ENCODE assay signal across 8 cellular contexts in the genomic region with DNA sequence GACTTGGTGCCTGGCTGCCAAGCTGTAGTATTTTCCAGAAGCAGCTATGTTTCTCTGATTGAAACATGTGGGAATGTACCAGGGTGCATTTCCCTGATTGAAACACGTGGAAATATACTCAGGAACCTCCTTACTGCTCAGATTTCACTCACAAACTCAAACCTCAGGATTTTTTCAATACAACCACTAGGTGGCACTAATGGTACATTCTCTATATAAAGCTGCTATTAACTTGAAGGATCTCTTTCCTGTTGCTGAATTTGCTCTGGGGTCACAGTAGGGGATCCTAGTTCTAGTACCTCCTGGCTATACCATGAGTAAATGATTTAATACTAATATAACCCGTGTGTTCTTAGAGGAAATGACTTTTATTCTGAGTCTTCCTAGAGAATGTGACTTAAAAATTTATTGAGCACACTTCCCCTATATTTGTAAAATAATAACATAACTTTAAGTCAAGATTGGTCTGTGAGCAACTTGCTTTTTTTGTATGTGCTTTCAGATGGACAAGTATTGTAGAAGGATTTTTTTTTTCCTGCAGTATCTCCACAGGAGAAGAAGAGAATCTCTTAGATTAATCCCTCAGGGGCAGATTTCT.
DNase-seq lines count a peak whose midpoint lies in the region; ATAC-seq and TF ChIP-seq lines count a peak whose summit lies in the region.

No MANE protein-coding gene starts in this region.

- no peak overlapping the region for H2BK12ac ChIP-seq in H9 (ENCODE audit: insufficient read length, low read depth, low read length)

- no peak overlapping the region for H3K18ac ChIP-seq in H9 (ENCODE audit: insufficient read length, low read depth, low read length)

- no peak overlapping the region for H3K27ac Mint-ChIP-seq in H9

- H3K56ac ChIP-seq in H9 (ENCODE audit: insufficient read length, low read depth, low read length), result no peak overlapping the region

- no peak overlapping the region for H2AK5ac ChIP-seq in H9 (ENCODE audit: insufficient read length, low read length)

- no peak overlapping the region for H4K5ac ChIP-seq in H9 (ENCODE audit: insufficient read length, low read depth, low read length)

- peak; percentile 67 for TF ChIP-seq CTCF in DOHH2 (IDR thresholded peaks at IDR 0.05; ENCODE audit: low read depth, low read length, poor library complexity, severe bottlenecking)
- peak; percentile 85 for TF ChIP-seq CTCF in H9 (conservative IDR thresholded peaks at IDR 0.05)
- TF ChIP-seq CTCF in SK-N-SH (IDR thresholded peaks at IDR 0.05), result peak; percentile 58
- TF ChIP-seq CTCF in gastroesophageal sphincter (IDR thresholded peaks at IDR 0.05), result peak; percentile 42 to 66 (median 58)
- no peak for TF ChIP-seq CTCF in ovary (IDR thresholded peaks at IDR 0.05)

- CTCF ChIA-PET in SK-N-SH (lab: Yijun Ruan, JAX), result interaction anchor here (0.6 to 1.8 kb wide), 8 partner anchors 9 to 144 kb away, joined by 3 to 6 read pairs (median 4); no protein-coding TSS in a partner anchor

- no peak overlapping the region for H4K8ac ChIP-seq in H9 (replicated peaks; ENCODE audit: insufficient read length, low read depth, low read length)

- no peaks in the 10 kb centered on the region for H3K79me1 ChIP-seq in H9 (ENCODE audit: insufficient read depth, low read depth, low read length, poor library complexity, severe bottlenecking)

- no peak overlapping the region for H3T11ph ChIP-seq in H9 (ENCODE audit: low read length)

- H3K23ac ChIP-seq in H9 (ENCODE audit: insufficient read length, low read depth, low read length), result no peak overlapping the region

- H2BK15ac ChIP-seq in H9 (ENCODE audit: low read depth, low read length), result no peak overlapping the region

- H2BK20ac ChIP-seq in H9 (ENCODE audit: low read depth, low read length, poor library complexity, severe bottlenecking), result no peak overlapping the region

- H2BK5ac ChIP-seq in H9 (ENCODE audit: insufficient read length, low read length), result no peak overlapping the region

- intact Hi-C loops in ovary (cut with DNase I), result no loop called here

- no peaks in the 10 kb centered on the region for H3F3A ChIP-seq in DOHH2 (ENCODE audit: control insufficient read depth, insufficient read depth)
- H3F3A ChIP-seq in SK-N-SH (replicated peaks; ENCODE audit: insufficient read depth), result no peaks in the 10 kb centered on the region

- H3K27me3 Mint-ChIP-seq in H9 (ENCODE audit: low read depth), result no peaks in the 10 kb centered on the region

- peaks cover 12 to 17% of the 10 kb centered on the region in 2 experiments for H3K4me1 Mint-ChIP-seq in H9

- no peak overlapping the region for H3K4me2 ChIP-seq in DOHH2 (ENCODE audit: low read length)
- H3K4me2 ChIP-seq in H9 (ENCODE audit: insufficient read depth, insufficient read length, low read length), result no peak overlapping the region
- no peak overlapping the region for H3K4me2 ChIP-seq in SK-N-SH

- H3K9ac ChIP-seq in H9 (ENCODE audit: extremely low read depth, insufficient read length, low read length) (no peak overlapping the region), SK-N-SH (no peak overlapping the region)

- peaks cover 1 to 19% (median 1%) of the 10 kb centered on the region in 3 experiments; a peak in 5 of 7 replicates for H3K36me3 Mint-ChIP-seq in H9 (ENCODE audit: insufficient read depth in 1 of 3, low read depth in 3 of 3)

- peak; percentile 37 for DNase-seq in H9
- DNase-seq in NCI-H1105 (lab: John Stamatoyannopoulos, UW), result peak; percentile 36
- peak; percentile 10 for DNase-seq in SK-N-SH
- DNase-seq in skeletal muscle cell (ENCODE audit: low read depth), result peak; percentile 4
- no peak for DNase-seq in ovary

- POLR2A ChIA-PET in SK-N-SH (lab: Yijun Ruan, JAX), result no interaction called here

- H3K36me3 ChIP-seq in DOHH2 (ENCODE audit: control insufficient read depth, low read length), result no peaks in the 10 kb centered on the region
- no peaks in the 10 kb centered on the region for H3K36me3 ChIP-seq in SK-N-SH (replicated peaks in 1 of 2; ENCODE audit: control insufficient read depth in 1 of 2, insufficient read depth in 2 of 2, low read length in 1 of 2)
- H3K36me3 ChIP-seq in gastroesophageal sphincter, result no peaks in the 10 kb centered on the region
- H3K36me3 ChIP-seq in ovary, result no peaks in the 10 kb centered on the region

- H3K4ac ChIP-seq in H9 (ENCODE audit: low read depth, low read length), result no peak overlapping the region

- H3K9me3 Mint-ChIP-seq in H9, result peaks cover 11% of the 10 kb centered on the region in 2 experiments; a peak in 4 of 5 replicates

- WGBS in H9 (ENCODE audit: extremely low coverage, insufficient read length, low lambda C conversion rate), result no CpG with 5 or more reads among the region's 2 CpGs
- 0% methylated on average over 2 of the region's 2 CpGs for WGBS in SK-N-SH (ENCODE audit: low lambda C conversion rate)
- 0 to 5% methylated on average over 2 of the region's 2 CpGs for WGBS in gastroesophageal sphincter (ENCODE audit: low coverage in 1 of 2), 2 donors
- 3 to 4% (median 4%) methylated on average over 2 of the region's 2 CpGs for WGBS in ovary, 3 donors

- ATAC-seq in gastroesophageal sphincter (no peak), HG03571 (IDR thresholded peaks at IDR 0.05; ENCODE audit: unreplicated experiment) (no peak)

- H3K27me3 ChIP-seq in DOHH2 (ENCODE audit: control insufficient read depth, low read length) (no peaks in the 10 kb centered on the region), H9 (ENCODE audit: insufficient read depth, low read length) (no peaks in the 10 kb centered on the region), SK-N-SH (ENCODE audit: insufficient read depth) (no peaks in the 10 kb centered on the region), gastroesophageal sphincter (no peaks in the 10 kb centered on the region), ovary (no peaks in the 10 kb centered on the region)

- no peak overlapping the region for H3K4me3 Mint-ChIP-seq in H9

- H3K27ac ChIP-seq in DOHH2 (ENCODE audit: low read depth, low read length) (no peak overlapping the region), H9 (ENCODE audit: insufficient read length, low read depth, low read length) (no peak overlapping the region), SK-N-SH (ENCODE audit: low read depth in 2 of 2, low read length in 1 of 2) (no peak overlapping the region), gastroesophageal sphincter (no peak overlapping the region), ovary (no peak overlapping the region)

- no peak overlapping the region for H3K14ac ChIP-seq in H9 (ENCODE audit: insufficient read depth, low read length)

- no peaks in the 10 kb centered on the region for H3K23me2 ChIP-seq in H9 (ENCODE audit: insufficient read length, low read depth, low read length, poor library complexity, severe bottlenecking)

- H4K91ac ChIP-seq in H9 (ENCODE audit: insufficient read length, low read depth, low read length), result no peak overlapping the region

- H2BK120ac ChIP-seq in H9 (ENCODE audit: low read depth, low read length, poor library complexity, severe bottlenecking), result no peak overlapping the region

- no peaks in the 10 kb centered on the region; the same call in 1 of the 2 replicates for H3K9me3 ChIP-seq in DOHH2 (ENCODE audit: control insufficient read depth, insufficient read depth, low read length)
- no peaks in the 10 kb centered on the region for H3K9me3 ChIP-seq in H9 (ENCODE audit: control insufficient read depth, low read depth, low read length)
- H3K9me3 ChIP-seq in SK-N-SH, result no peaks in the 10 kb centered on the region
- no peaks in the 10 kb centered on the region for H3K9me3 ChIP-seq in gastroesophageal sphincter
- H3K9me3 ChIP-seq in ovary, result no peaks in the 10 kb centered on the region

- peak overlapping the region; percentile 94 for H2AFZ ChIP-seq in H9 (ENCODE audit: low read length)
- no peak overlapping the region for H2AFZ ChIP-seq in SK-N-SH (ENCODE audit: low read depth)

- no peak for TF ChIP-seq EP300 in SK-N-SH (IDR thresholded peaks at IDR 0.05; ENCODE audit: borderline replicate concordance in 1 of 2, low read depth in 1 of 2, low read length in 1 of 2)
- no peak for TF ChIP-seq EP300 in gastroesophageal sphincter (IDR thresholded peaks at IDR 0.05)
- TF ChIP-seq EP300 in ovary (IDR thresholded peaks at IDR 0.05), result no peak

- TF ChIP-seq RAD21 in SK-N-SH (IDR thresholded peaks at IDR 0.05; ENCODE audit: low read length), result peak; percentile 52

- H3K79me2 ChIP-seq in DOHH2 (ENCODE audit: control insufficient read depth, low read length) (no peaks in the 10 kb centered on the region), H9 (ENCODE audit: insufficient read depth, low read length) (no peaks in the 10 kb centered on the region), SK-N-SH (ENCODE audit: insufficient read depth) (no peaks in the 10 kb centered on the region)

- H4K20me1 ChIP-seq in DOHH2 (ENCODE audit: control insufficient read depth, insufficient read depth, low read depth, low read length), result no peaks in the 10 kb centered on the region
- H4K20me1 ChIP-seq in H9 (ENCODE audit: control insufficient read depth, insufficient read depth, insufficient read length), result no peaks in the 10 kb centered on the region
- no peaks in the 10 kb centered on the region for H4K20me1 ChIP-seq in SK-N-SH (ENCODE audit: insufficient read depth)

- H3K4me1 ChIP-seq in DOHH2 (ENCODE audit: control insufficient read depth, low read length) (no peaks in the 10 kb centered on the region), H9 (ENCODE audit: insufficient read depth, low read length) (peaks cover 2% of the 10 kb centered on the region; the same call in 1 of the 2 replicates), SK-N-SH (ENCODE audit: control insufficient read depth in 1 of 2, insufficient read depth in 2 of 2, low read depth in 1 of 2, low read length in 1 of 2) (no peaks in the 10 kb centered on the region), gastroesophageal sphincter (no peaks in the 10 kb centered on the region), ovary (ENCODE audit: insufficient read depth) (no peaks in the 10 kb centered on the region)

- no peak for TF ChIP-seq POLR2A in gastroesophageal sphincter (IDR thresholded peaks at IDR 0.05)
- TF ChIP-seq POLR2A in ovary (IDR thresholded peaks at IDR 0.05), result no peak

- no peaks in the 10 kb centered on the region for H3K9me2 ChIP-seq in DOHH2 (replicated peaks; ENCODE audit: control insufficient read depth, low read length)
- no peaks in the 10 kb centered on the region for H3K9me2 ChIP-seq in SK-N-SH

- no peak overlapping the region for H3K4me3 ChIP-seq in DOHH2 (ENCODE audit: low read length)
- H3K4me3 ChIP-seq in SK-N-SH (ENCODE audit: low read depth in 2 of 2, low read length in 1 of 2), result no peak overlapping the region; a peak in 1 of 4 replicates
- no peak overlapping the region for H3K4me3 ChIP-seq in gastroesophageal sphincter
- H3K4me3 ChIP-seq in skeletal muscle cell (ENCODE audit: low read depth, low read length), result no peak overlapping the region
- H3K4me3 ChIP-seq in ovary, result no peak overlapping the region

TF ChIP-seq in SK-N-SH, 30 proteins besides CTCF, POLR2A, EP300 and RAD21:
- TF ChIP-seq SMC3 (IDR thresholded peaks at IDR 0.05; ENCODE audit: low read depth, low read length) (peak; percentile 17; the same call in 1 of the 2 replicates), EZH2phosphoT487 (IDR thresholded peaks at IDR 0.05; ENCODE audit: borderline replicate concordance, low read depth) (no peak)

Comparison
In these comparisons a context has a peak if more than half of its experiments do, and no peak if none do; other contexts are left out.
1. CTCF ChIP-seq: peak in DOHH2 (single experiment), H9 (single experiment), SK-N-SH (single experiment) and gastroesophageal sphincter (4 of 4); none in ovary (0 of 3).
2. DNase-seq: peak in H9 (single experiment), NCI-H1105 (single experiment), SK-N-SH (single experiment) and skeletal muscle cell (single experiment); none in ovary (0 of 5).